ENCODE assay signal across 10 cellular contexts in the genomic region with DNA sequence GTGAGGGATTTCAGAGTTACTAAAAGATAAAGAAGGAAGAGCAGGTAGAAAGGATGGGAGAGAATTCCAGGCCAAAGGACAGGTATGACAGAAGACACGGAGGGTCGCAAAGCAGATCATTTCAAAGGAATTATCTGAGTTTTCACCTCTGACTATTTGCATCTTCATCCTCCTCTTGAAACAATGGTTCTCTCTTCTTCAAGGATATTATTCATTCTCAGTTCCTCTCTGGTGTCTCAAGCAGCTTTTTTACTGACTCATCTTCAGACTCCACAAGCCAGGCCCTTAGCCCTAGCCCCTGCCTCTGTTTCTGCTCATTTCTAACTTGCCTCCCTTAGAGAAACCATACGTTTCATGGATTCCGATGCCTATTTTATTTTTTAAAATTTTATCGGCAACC. TPM values are rescaled to one million over a fixed set of nuclear protein-coding genes. Genes with fewer than 3 reads are reported as not detected.
DNase-seq lines count a peak whose midpoint lies in the region; ATAC-seq and TF ChIP-seq lines count a peak whose summit lies in the region.
"Had no signal": no experiment of that assay in that cellular context is flagged by ENCODE, and none has a peak within 500 bp of the region (broad histone marks: within the 10 kb centered on the region; RNA-seq: fewer than 3 reads in every experiment).

No MANE protein-coding gene starts in this region.

- intact Hi-C loops in colonic mucosa (cut with DNase I): no loop called here
- intact Hi-C loops in mucosa of descending colon (cut with DNase I, micrococcal nuclease): no loop called here

- H3K27ac ChIP-seq in 22Rv1 (peak overlapping the region; percentile 3; the same call in 1 of the 2 replicates), HUES6 (ENCODE audit: low read depth, low read length) (peak overlapping the region; percentile 55), colonic mucosa (no peak overlapping the region)
- H3K27ac ChIP-seq: lower lobe of right lung had no signal

- H3K9ac ChIP-seq in HUES6 (ENCODE audit: low read length) (no peak overlapping the region), colonic mucosa (ENCODE audit: low read depth in 2 of 2, low read length in 2 of 2) (no peak overlapping the region)

- peaks cover 17% of the 10 kb centered on the region for H3K4me1 ChIP-seq in HUES6 (ENCODE audit: control insufficient read depth, insufficient read depth, low read length)
- H3K4me1 ChIP-seq in colonic mucosa: no peaks in the 10 kb centered on the region
- H3K4me1 ChIP-seq in mucosa of descending colon (ENCODE audit: low read depth): no peaks in the 10 kb centered on the region
- H3K4me1 ChIP-seq: HAP-1, lower lobe of right lung had no signal

- peaks cover 48% of the 10 kb centered on the region for H3K36me3 ChIP-seq in HUES6 (ENCODE audit: control insufficient read depth, insufficient read depth, low read length)
- H3K36me3 ChIP-seq in colonic mucosa: no peaks in the 10 kb centered on the region
- no peaks in the 10 kb centered on the region for H3K36me3 ChIP-seq in mucosa of descending colon (ENCODE audit: low read depth)

- H3K4me3 ChIP-seq in HUES6 (ENCODE audit: low read depth, low read length) (no peak overlapping the region), colonic mucosa (no peak overlapping the region), mucosa of descending colon (no peak overlapping the region)
- H3K4me3 ChIP-seq: HAP-1, lower lobe of right lung had no signal

- H3K9me3 ChIP-seq in HUES6 (ENCODE audit: control insufficient read depth, insufficient read depth, low read depth, low read length): no peaks in the 10 kb centered on the region
- no peaks in the 10 kb centered on the region for H3K9me3 ChIP-seq in colonic mucosa
- H3K9me3 ChIP-seq in mucosa of descending colon: no peaks in the 10 kb centered on the region
- H3K9me3 ChIP-seq: HAP-1, lower lobe of right lung had no signal

- TF ChIP-seq CTCF in 22Rv1 (IDR thresholded peaks at IDR 0.05) (no peak), colonic mucosa (IDR thresholded peaks at IDR 0.05) (no peak), mucosa of descending colon (IDR thresholded peaks at IDR 0.05) (no peak)

- ATAC-seq in GM18909 (IDR thresholded peaks at IDR 0.05; ENCODE audit: poor library complexity, unreplicated experiment) (peak; percentile 91), HG02642 (IDR thresholded peaks at IDR 0.05; ENCODE audit: poor library complexity, unreplicated experiment) (peak; percentile 95), mucosa of descending colon (no peak)
- ATAC-seq: lower lobe of right lung had no signal

- DNase-seq in colonic mucosa: no peak
- no peak for DNase-seq in superior temporal gyrus (ENCODE audit: extremely low spot score)
- no peak for DNase-seq in NCI-H1436 treated with DMSO at 0.1 percent for 48 hours (lab: John Stamatoyannopoulos, UW)
- no peak for DNase-seq in mucosa of descending colon
- DNase-seq: lower lobe of right lung had no signal

- no peaks in the 10 kb centered on the region for H3K27me3 ChIP-seq in HUES6 (ENCODE audit: control insufficient read depth, insufficient read depth, low read length)
- no peaks in the 10 kb centered on the region for H3K27me3 ChIP-seq in colonic mucosa

RNA-seq across cellular contexts. Expression of gene DDX59, which starts 15.0 kb away (rescaled TPM):
- total RNA-seq in colonic mucosa (10 to 100 TPM; 10.2 to 14.6 TPM), mucosa of descending colon (10 to 100 TPM; 17.7 to 28.5 (median 26.2) TPM)

RNA-seq across cellular contexts. Expression of gene KIF14, which starts 34.1 kb away (rescaled TPM):
- total RNA-seq in colonic mucosa (1 to 10 TPM; 2.7 to 8.2 TPM), mucosa of descending colon (1 to 10 TPM in 1 of 3 donors, under 1 TPM in 2; 0.60 to 3.0 (median 0.81) TPM)
